8 cellular contexts compared by ENCODE assay signal in genomic region chr12:14403711-14404164, GRCh38. TPM values are rescaled to one million over a fixed set of nuclear protein-coding genes. Genes with fewer than 3 reads are reported as not detected.
A peak's percentile ranks its signal among the peaks of the same experiment; 100 is the strongest.
DNase-seq lines count a peak whose midpoint lies in the region; ATAC-seq and TF ChIP-seq lines count a peak whose summit lies in the region.

No MANE protein-coding gene starts in this region.

- no peaks in the 10 kb centered on the region for H3K9me3 Mint-ChIP-seq in T-helper 2 cell treated with Interferon-gamma antibody and Interleukin-4, amounts not matched to agents 5 μg/mL and 100 μg/mL, for 36 hours

- no peaks in the 10 kb centered on the region for H3K27me3 Mint-ChIP-seq in T-helper 2 cell treated with Interferon-gamma antibody and Interleukin-4, amounts not matched to agents 5 μg/mL and 100 μg/mL, for 36 hours (ENCODE audit: low read depth)

- H3K27ac ChIP-seq in osteoblast (ENCODE audit: low read depth, low read length) = peak overlapping the region; percentile 67

- ATAC-seq in GM21576 (IDR thresholded peaks at IDR 0.05; ENCODE audit: unreplicated experiment) = peak; percentile 52

- H3K27ac Mint-ChIP-seq in T-helper 2 cell treated with Interferon-gamma antibody and Interleukin-4, amounts not matched to agents 5 μg/mL and 100 μg/mL, for 36 hours = peak overlapping the region; percentile 85

- peaks cover 23% of the 10 kb centered on the region for H3K4me1 ChIP-seq in osteoblast (ENCODE audit: insufficient read depth, low read length)

- no peaks in the 10 kb centered on the region for H3K9me3 ChIP-seq in osteoblast (ENCODE audit: low read depth, low read length)

- no peaks in the 10 kb centered on the region for H3K27me3 ChIP-seq in osteoblast (ENCODE audit: insufficient read depth, low read length)
- no peaks in the 10 kb centered on the region for H3K27me3 ChIP-seq in H7 (ENCODE audit: control insufficient read depth, insufficient read depth, low read length)

- peaks cover 44% of the 10 kb centered on the region for H3K36me3 Mint-ChIP-seq in T-helper 2 cell treated with Interferon-gamma antibody and Interleukin-4, amounts not matched to agents 5 μg/mL and 100 μg/mL, for 36 hours (ENCODE audit: low read depth)

- peaks cover 63% of the 10 kb centered on the region for H3K4me1 Mint-ChIP-seq in T-helper 2 cell treated with Interferon-gamma antibody and Interleukin-4, amounts not matched to agents 5 μg/mL and 100 μg/mL, for 36 hours (ENCODE audit: low read depth)

- peak; percentile 46 for DNase-seq in D341Med (ENCODE audit: low spot score)
- DNase-seq in NCI-H1105 treated with DMSO at 0.1 percent for 48 hours (lab: John Stamatoyannopoulos, UW) = peak; percentile 99
- no peak for DNase-seq in T-helper 2 cell treated with Interferon-gamma antibody and Interleukin-4, amounts not matched to agents 5 μg/mL and 100 μg/mL, for 36 hours (ENCODE audit: low spot score)
- peak; percentile 89 for DNase-seq in fibroblast of pulmonary artery (ENCODE audit: low read depth)
- DNase-seq in osteoblast (ENCODE audit: insufficient read length, low spot score, missing footprints) = peak; percentile 36
- no peak for DNase-seq in stimulated activated CD8-positive, alpha-beta memory T cell treated with anti-CD3 and anti-CD28 coated beads, Interleukin-4, amount 100 ng/mL, for 48 hours
- no peak for DNase-seq in H7

- peak overlapping the region; percentile 70 for H3K4me2 ChIP-seq in osteoblast (ENCODE audit: insufficient read depth, low read length)

- TF ChIP-seq CTCF in fibroblast of pulmonary artery (IDR thresholded peaks at IDR 0.05; ENCODE audit: low read length, missing control alignments) (no peak), osteoblast (IDR thresholded peaks at IDR 0.05; ENCODE audit: extremely low read depth, low read depth, low read length) (no peak)

- H3K36me3 ChIP-seq in osteoblast (ENCODE audit: insufficient read depth, low read length) (no peaks in the 10 kb centered on the region), H7 (replicated peaks; ENCODE audit: control insufficient read depth, insufficient read depth, low read length) (no peaks in the 10 kb centered on the region; the same call in 1 of the 2 replicates)

- H3K79me2 ChIP-seq in osteoblast (ENCODE audit: insufficient read depth, low read length) = peaks cover 99% of the 10 kb centered on the region

- H3K4me3 ChIP-seq in fibroblast of pulmonary artery (replicated peaks; ENCODE audit: low read depth, low read length) = no peak overlapping the region
- peak overlapping the region; percentile 13 for H3K4me3 ChIP-seq in osteoblast (ENCODE audit: insufficient read depth, low read length)
- H3K4me3 ChIP-seq in H7 (ENCODE audit: insufficient read depth, low read depth, low read length) = no peak overlapping the region

- H2AFZ ChIP-seq in osteoblast (ENCODE audit: low read length) = no peak overlapping the region

- peak overlapping the region; percentile 58 for H3K4me3 Mint-ChIP-seq in T-helper 2 cell treated with Interferon-gamma antibody and Interleukin-4, amounts not matched to agents 5 μg/mL and 100 μg/mL, for 36 hours

- H4K20me1 ChIP-seq in osteoblast (ENCODE audit: insufficient read depth, low read length) = no peaks in the 10 kb centered on the region

RNA-seq across cellular contexts. Expression of gene ATF7IP, which starts 38.3 kb away (rescaled TPM):
- total RNA-seq in osteoblast = 29.3 and 32.7 TPM in 2 replicates
- total RNA-seq in H7 (2014; rRNA removed; shearing (Covaris generic)) = 19.5 and 26.2 TPM in 2 replicates

Comparison
In these comparisons a context has a peak if more than half of its experiments do, and no peak if none do; other contexts are left out.
1. DNase-seq: peak in D341Med (single experiment), NCI-H1105 treated with DMSO at 0.1 percent for 48 hours (single experiment), fibroblast of pulmonary artery (single experiment) and osteoblast (single experiment); none in T-helper 2 cell treated with Interferon-gamma antibody and Interleukin-4, amounts not matched to agents 5 μg/mL and 100 μg/mL, for 36 hours (single experiment), stimulated activated CD8-positive, alpha-beta memory T cell treated with anti-CD3 and anti-CD28 coated beads, Interleukin-4, amount 100 ng/mL, for 48 hours (single experiment) and H7 (single experiment).